ENCODE assay signal across 14 cellular contexts in the genomic region with DNA sequence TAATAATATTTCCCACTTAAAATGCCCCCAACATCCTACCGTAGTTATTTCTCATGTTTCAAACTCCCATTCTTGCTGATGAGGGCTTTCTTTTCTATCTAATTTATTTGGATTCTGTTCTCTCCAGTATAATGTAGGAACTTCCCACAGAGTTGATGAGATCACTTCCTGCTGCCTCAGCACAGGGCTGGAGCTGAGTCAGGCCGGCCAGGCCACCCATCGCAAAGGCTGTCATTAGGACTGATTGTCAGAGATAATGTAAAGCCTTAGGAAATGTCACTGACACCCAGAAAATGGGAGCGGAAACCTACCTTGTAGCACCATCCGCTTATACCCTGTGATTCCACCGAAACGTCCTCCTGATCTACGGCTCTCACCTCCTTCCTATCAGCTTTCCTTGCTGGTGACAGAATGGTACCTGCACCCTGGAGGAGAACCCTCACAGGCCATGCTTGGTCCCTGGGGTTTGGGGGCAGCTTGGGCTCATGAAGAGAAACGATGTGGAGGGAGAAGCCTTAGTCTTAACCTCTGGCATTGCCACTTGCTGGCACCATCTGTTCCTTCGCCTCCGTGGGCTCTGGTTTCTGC.
DNase-seq lines count a peak whose midpoint lies in the region; ATAC-seq and TF ChIP-seq lines count a peak whose summit lies in the region.
"Had no signal": no experiment of that assay in that cellular context is flagged by ENCODE, and none has a peak within 500 bp of the region (broad histone marks: within the 10 kb centered on the region; RNA-seq: fewer than 3 reads in every experiment).

No MANE protein-coding gene starts in this region.

- peaks cover 0 to 11% (median 0%) of the 10 kb centered on the region in 7 donors for H3K4me1 Mint-ChIP-seq in naive thymus-derived CD4-positive, alpha-beta T cell
- peaks cover 8% of the 10 kb centered on the region for H3K4me1 Mint-ChIP-seq in WTC11

- in situ Hi-C loops in astrocyte of the spinal cord (cut with HindIII; ENCODE audit: low sequenced_read_pairs), result no loop called here

- no peaks in the 10 kb centered on the region for H3K27me3 ChIP-seq in MG63
- H3K27me3 ChIP-seq in naive thymus-derived CD4-positive, alpha-beta T cell (ENCODE audit: control insufficient read depth in 2 of 2, insufficient read depth in 2 of 2, low read length in 2 of 2), result no peaks in the 10 kb centered on the region
- H3K27me3 ChIP-seq: pancreas had no signal

- no peak for TF ChIP-seq CTCF in astrocyte of the spinal cord (IDR thresholded peaks at IDR 0.05; ENCODE audit: low read depth, low read length)
- no peak for TF ChIP-seq CTCF in WTC11 (IDR thresholded peaks at IDR 0.05)

- H3K27ac Mint-ChIP-seq in naive thymus-derived CD4-positive, alpha-beta T cell, result no peak overlapping the region
- no peak overlapping the region for H3K27ac Mint-ChIP-seq in WTC11
- H3K27ac Mint-ChIP-seq: activated naive CD4-positive, alpha-beta T cell treated with anti-CD3 and anti-CD28 coated beads, Interleukin-2, amount 50 U/mL, for 24 hours had no signal

- ATAC-seq in naive thymus-derived CD4-positive, alpha-beta T cell, result peak; percentile 78
- ATAC-seq in WTC11, result no peak
- ATAC-seq in GM21528 (IDR thresholded peaks at IDR 0.05; ENCODE audit: low FRiP score, unreplicated experiment), result no peak
- no peak for ATAC-seq in GM19035 (IDR thresholded peaks at IDR 0.05; ENCODE audit: unreplicated experiment)

- no peak overlapping the region for H3K27ac ChIP-seq in naive thymus-derived CD4-positive, alpha-beta T cell (ENCODE audit: low read depth, low read length)
- H3K27ac ChIP-seq: pancreas had no signal

- H3K4me3 ChIP-seq in MG63, result no peak overlapping the region
- H3K4me3 ChIP-seq in astrocyte of the spinal cord (ENCODE audit: low read depth, low read length), result no peak overlapping the region
- H3K4me3 ChIP-seq in naive thymus-derived CD4-positive, alpha-beta T cell (ENCODE audit: low read length), result no peak overlapping the region
- H3K4me3 ChIP-seq: pancreas had no signal

- peaks cover 0 to 2% (median 0%) of the 10 kb centered on the region in 11 donors for H3K9me3 Mint-ChIP-seq in naive thymus-derived CD4-positive, alpha-beta T cell
- peaks cover 10% of the 10 kb centered on the region for H3K9me3 Mint-ChIP-seq in WTC11
- H3K9me3 Mint-ChIP-seq: activated naive CD4-positive, alpha-beta T cell treated with anti-CD3 and anti-CD28 coated beads, Interleukin-2, amount 50 U/mL, for 24 hours had no signal

- no peaks in the 10 kb centered on the region for H3K9me3 ChIP-seq in MG63
- no peaks in the 10 kb centered on the region for H3K9me3 ChIP-seq in naive thymus-derived CD4-positive, alpha-beta T cell (ENCODE audit: control insufficient read depth in 2 of 3, low read length in 3 of 3)
- H3K9me3 ChIP-seq: pancreas had no signal

- CTCF ChIA-PET in naive thymus-derived CD4-positive, alpha-beta T cell (lab: Charles Lee), result no interaction called here
- CTCF ChIA-PET in WTC11 (lab: Charles Lee), result interaction anchor here (0.7 kb wide), 1 partner anchor 64 kb away, joined by 3 read pairs; no protein-coding TSS in a partner anchor

- H3K4me1 ChIP-seq in naive thymus-derived CD4-positive, alpha-beta T cell (ENCODE audit: control insufficient read depth in 2 of 2, insufficient read depth in 2 of 2, low read length in 2 of 2), result no peaks in the 10 kb centered on the region

- intact Hi-C loops in naive thymus-derived CD4-positive, alpha-beta T cell (cut with micrococcal nuclease), result no loop called here

- DNase-seq in CD1c-positive myeloid dendritic cell (ENCODE audit: extremely low spot score) (peak; percentile 58), MG63 (peak; percentile 52), astrocyte of the spinal cord (ENCODE audit: low read depth, low spot score) (peak; percentile 34), NCI-H446 treated with DMSO at 0.1 percent for 48 hours (lab: John Stamatoyannopoulos, UW) (no peak), WTC11 (ENCODE audit: low spot score) (no peak)
- DNase-seq in naive thymus-derived CD4-positive, alpha-beta T cell, result no peak
- DNase-seq: activated CD4-positive, CD25-positive, alpha-beta regulatory T cell treated with anti-CD3 and anti-CD28 coated beads, Interleukin-2, amount 50 U/mL, for 72 hours; C1 segment of cervical spinal cord; central memory CD4-positive, alpha-beta T cell; NCI-H1105; pancreas had no signal

- H3K36me3 Mint-ChIP-seq in naive thymus-derived CD4-positive, alpha-beta T cell, result peaks cover 0 to 2% (median 0%) of the 10 kb centered on the region in 5 donors
- peaks cover 2% of the 10 kb centered on the region; the same call in 1 of the 2 replicates for H3K36me3 Mint-ChIP-seq in WTC11
- H3K36me3 Mint-ChIP-seq: activated naive CD4-positive, alpha-beta T cell treated with anti-CD3 and anti-CD28 coated beads, Interleukin-2, amount 50 U/mL, for 24 hours had no signal

- H3K36me3 ChIP-seq in MG63, result no peaks in the 10 kb centered on the region
- no peaks in the 10 kb centered on the region for H3K36me3 ChIP-seq in naive thymus-derived CD4-positive, alpha-beta T cell (ENCODE audit: control insufficient read depth in 2 of 3, insufficient read depth in 3 of 3, low read length in 3 of 3)
- H3K36me3 ChIP-seq: pancreas had no signal

- POLR2A ChIA-PET in naive thymus-derived CD4-positive, alpha-beta T cell (lab: Charles Lee), result no interaction called here
- POLR2A ChIA-PET in WTC11 (lab: Charles Lee), result no interaction called here

- H3K27me3 Mint-ChIP-seq in naive thymus-derived CD4-positive, alpha-beta T cell, result no peaks in the 10 kb centered on the region
- no peaks in the 10 kb centered on the region for H3K27me3 Mint-ChIP-seq in WTC11 (ENCODE audit: low read depth)
- H3K27me3 Mint-ChIP-seq: activated naive CD4-positive, alpha-beta T cell treated with anti-CD3 and anti-CD28 coated beads, Interleukin-2, amount 50 U/mL, for 24 hours had no signal

- H3K4me3 Mint-ChIP-seq in naive thymus-derived CD4-positive, alpha-beta T cell, result no peak overlapping the region
- no peak overlapping the region for H3K4me3 Mint-ChIP-seq in WTC11
- H3K4me3 Mint-ChIP-seq: activated naive CD4-positive, alpha-beta T cell treated with anti-CD3 and anti-CD28 coated beads, Interleukin-2, amount 50 U/mL, for 24 hours had no signal

TF ChIP-seq in WTC11, 78 proteins besides CTCF, POLR2A, EP300 and RAD21 (continues in another document):
- TF ChIP-seq, protein P1, sequence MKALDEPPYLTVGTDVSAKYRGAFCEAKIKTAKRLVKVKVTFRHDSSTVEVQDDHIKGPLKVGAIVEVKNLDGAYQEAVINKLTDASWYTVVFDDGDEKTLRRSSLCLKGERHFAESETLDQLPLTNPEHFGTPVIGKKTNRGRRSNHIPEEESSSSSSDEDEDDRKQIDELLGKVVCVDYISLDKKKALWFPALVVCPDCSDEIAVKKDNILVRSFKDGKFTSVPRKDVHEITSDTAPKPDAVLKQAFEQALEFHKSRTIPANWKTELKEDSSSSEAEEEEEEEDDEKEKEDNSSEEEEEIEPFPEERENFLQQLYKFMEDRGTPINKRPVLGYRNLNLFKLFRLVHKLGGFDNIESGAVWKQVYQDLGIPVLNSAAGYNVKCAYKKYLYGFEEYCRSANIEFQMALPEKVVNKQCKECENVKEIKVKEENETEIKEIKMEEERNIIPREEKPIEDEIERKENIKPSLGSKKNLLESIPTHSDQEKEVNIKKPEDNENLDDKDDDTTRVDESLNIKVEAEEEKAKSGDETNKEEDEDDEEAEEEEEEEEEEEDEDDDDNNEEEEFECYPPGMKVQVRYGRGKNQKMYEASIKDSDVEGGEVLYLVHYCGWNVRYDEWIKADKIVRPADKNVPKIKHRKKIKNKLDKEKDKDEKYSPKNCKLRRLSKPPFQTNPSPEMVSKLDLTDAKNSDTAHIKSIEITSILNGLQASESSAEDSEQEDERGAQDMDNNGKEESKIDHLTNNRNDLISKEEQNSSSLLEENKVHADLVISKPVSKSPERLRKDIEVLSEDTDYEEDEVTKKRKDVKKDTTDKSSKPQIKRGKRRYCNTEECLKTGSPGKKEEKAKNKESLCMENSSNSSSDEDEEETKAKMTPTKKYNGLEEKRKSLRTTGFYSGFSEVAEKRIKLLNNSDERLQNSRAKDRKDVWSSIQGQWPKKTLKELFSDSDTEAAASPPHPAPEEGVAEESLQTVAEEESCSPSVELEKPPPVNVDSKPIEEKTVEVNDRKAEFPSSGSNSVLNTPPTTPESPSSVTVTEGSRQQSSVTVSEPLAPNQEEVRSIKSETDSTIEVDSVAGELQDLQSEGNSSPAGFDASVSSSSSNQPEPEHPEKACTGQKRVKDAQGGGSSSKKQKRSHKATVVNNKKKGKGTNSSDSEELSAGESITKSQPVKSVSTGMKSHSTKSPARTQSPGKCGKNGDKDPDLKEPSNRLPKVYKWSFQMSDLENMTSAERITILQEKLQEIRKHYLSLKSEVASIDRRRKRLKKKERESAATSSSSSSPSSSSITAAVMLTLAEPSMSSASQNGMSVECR (CRISPR knock-in tag; IDR thresholded peaks at IDR 0.05; ENCODE audit: borderline replicate concordance), result no peak
- TF ChIP-seq RELA (CRISPR knock-in tag; IDR thresholded peaks at IDR 0.05; ENCODE audit: borderline replicate concordance) (no peak), ZNF416 (CRISPR knock-in tag; IDR thresholded peaks at IDR 0.05) (no peak), TCF7 (CRISPR knock-in tag; IDR thresholded peaks at IDR 0.05; ENCODE audit: low read depth) (no peak), ZBTB43 (CRISPR knock-in tag; IDR thresholded peaks at IDR 0.05) (no peak), CDX4 (CRISPR knock-in tag; IDR thresholded peaks at IDR 0.05; ENCODE audit: borderline replicate concordance) (no peak)

Comparison
In these comparisons a context has a peak if more than half of its experiments do, and no peak if none do; other contexts are left out.
1. DNase-seq: peak in CD1c-positive myeloid dendritic cell (single experiment), MG63 (single experiment) and astrocyte of the spinal cord (single experiment); none in naive thymus-derived CD4-positive, alpha-beta T cell (0 of 9), NCI-H446 treated with DMSO at 0.1 percent for 48 hours (single experiment) and WTC11 (single experiment).